9 cellular contexts compared by ENCODE assay signal in the genomic region with DNA sequence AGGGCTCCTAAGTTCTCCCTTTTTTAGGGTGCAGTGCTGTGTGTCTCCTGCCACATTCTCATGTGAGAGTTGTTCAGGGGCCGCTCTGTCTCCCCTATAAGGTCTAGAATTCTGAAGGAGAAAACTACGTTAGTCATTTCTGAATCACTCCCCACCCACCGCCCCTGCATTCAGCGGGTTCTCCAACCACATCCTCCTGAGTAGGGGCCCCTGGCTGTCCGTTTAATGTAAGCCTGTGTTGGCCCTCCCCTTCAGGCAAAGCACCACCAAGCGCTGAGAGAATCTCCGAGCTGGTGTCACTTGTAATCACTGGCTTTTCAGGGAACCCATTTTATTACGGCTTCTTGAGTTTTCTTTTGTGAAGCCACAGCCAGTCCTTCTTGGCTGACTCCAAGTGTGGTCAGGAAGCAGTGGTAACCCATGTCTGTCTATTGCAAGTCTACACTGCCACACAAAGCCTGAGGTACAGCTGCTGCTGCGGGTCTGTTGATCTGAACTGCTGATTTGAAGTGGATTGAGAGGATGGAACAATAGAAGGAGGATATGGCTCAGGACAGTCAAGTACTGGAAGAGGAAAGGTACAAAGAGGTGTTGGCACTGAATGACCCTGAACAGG. TPM values are rescaled to one million over a fixed set of nuclear protein-coding genes. Genes with fewer than 3 reads are reported as not detected.
DNase-seq lines count a peak whose midpoint lies in the region; ATAC-seq and TF ChIP-seq lines count a peak whose summit lies in the region.
"Had no signal": no experiment of that assay in that cellular context is flagged by ENCODE, and none has a peak within 500 bp of the region (broad histone marks: within the 10 kb centered on the region; RNA-seq: fewer than 3 reads in every experiment).

No MANE protein-coding gene starts in this region.

- H3K27ac ChIP-seq in adrenal gland = no peak overlapping the region
- H3K27ac ChIP-seq: SJCRH30 had no signal

- in situ Hi-C loops in G401 (cut with HindIII; ENCODE audit: low sequenced_read_pairs) = no loop called here

- no peak overlapping the region for H3K4me3 ChIP-seq in adrenal gland
- H3K4me3 ChIP-seq: SJCRH30 had no signal

- intact Hi-C loops in adrenal gland (cut with DNase I) = no loop called here

- no peaks in the 10 kb centered on the region for H3K36me3 ChIP-seq in adrenal gland (replicated peaks in 1 of 2)
- H3K36me3 ChIP-seq: SJCRH30 had no signal

- no peak for TF ChIP-seq CTCF in adrenal gland (IDR thresholded peaks at IDR 0.05)

- no peaks in the 10 kb centered on the region for H3K27me3 ChIP-seq in adrenal gland
- H3K27me3 ChIP-seq: SJCRH30 had no signal

- peak; percentile 90 for ATAC-seq in GM19351 (IDR thresholded peaks at IDR 0.05; ENCODE audit: unreplicated experiment)
- ATAC-seq in HG03196 (IDR thresholded peaks at IDR 0.05; ENCODE audit: unreplicated experiment) = peak; percentile 85

- DNase-seq in activated CD4-positive, alpha-beta T cell treated with anti-CD3 and anti-CD28 coated beads for 1 hour = peak; percentile 45
- DNase-seq in foreskin melanocyte (peak; percentile 7), SW 1271 (lab: John Stamatoyannopoulos, UW) (no peak), adrenal gland (no peak), G401 (ENCODE audit: low spot score) (no peak), NCI-H146 treated with DMSO at 0.1 percent for 48 hours (lab: John Stamatoyannopoulos, UW; ENCODE audit: unreplicated experiment) (no peak)

- no peaks in the 10 kb centered on the region for H3K9me3 ChIP-seq in adrenal gland (replicated peaks in 1 of 3)
- H3K9me3 ChIP-seq: SJCRH30 had no signal

- no peak for TF ChIP-seq POLR2A in adrenal gland (IDR thresholded peaks at IDR 0.05)

- H3K4me1 ChIP-seq in adrenal gland (replicated peaks in 1 of 2) = no peaks in the 10 kb centered on the region
- H3K4me1 ChIP-seq: SJCRH30 had no signal

- 52 to 77% (median 60%) methylated on average over 6 to 9 of the region's 9 CpGs for WGBS in adrenal gland, 4 donors

RNA-seq across cellular contexts. Expression of a gene that starts 16.9 kb away (rescaled TPM):
- total RNA-seq in adrenal gland = under 1 TPM in 2 of 8 donors, not detected in 6; 0.17 to 0.69 TPM
- polyA plus RNA-seq in adrenal gland = not detected
- not detected in 2 replicates for total RNA-seq in G401 (2014; rRNA removed; shearing (Covaris generic))
- total RNA-seq: SJCRH30 had no signal

RNA-seq across cellular contexts. Expression of a gene that starts 56.1 kb away (rescaled TPM):
- total RNA-seq in adrenal gland = 10 to 100 TPM in 4 of 8 donors, 1 to 10 TPM in 4; 3.6 to 11.8 (median 9.4) TPM
- polyA plus RNA-seq in adrenal gland = 10 to 100 TPM in 1 of 3 donors, 1 to 10 TPM in 2; 3.4 to 11.5 (median 3.7) TPM
- total RNA-seq in G401 (2014; rRNA removed; shearing (Covaris generic)) = 72.6 and 95.4 TPM in 2 replicates

Comparison
In these comparisons a context has a peak if more than half of its experiments do, and no peak if none do; other contexts are left out.
1. DNase-seq: peak in activated CD4-positive, alpha-beta T cell treated with anti-CD3 and anti-CD28 coated beads for 1 hour (single experiment) and foreskin melanocyte (single experiment); none in SW 1271 (0 of 2), adrenal gland (0 of 7), G401 (single experiment) and NCI-H146 treated with DMSO at 0.1 percent for 48 hours (single experiment).